1 cellular context compared by ENCODE assay signal in the genomic region with DNA sequence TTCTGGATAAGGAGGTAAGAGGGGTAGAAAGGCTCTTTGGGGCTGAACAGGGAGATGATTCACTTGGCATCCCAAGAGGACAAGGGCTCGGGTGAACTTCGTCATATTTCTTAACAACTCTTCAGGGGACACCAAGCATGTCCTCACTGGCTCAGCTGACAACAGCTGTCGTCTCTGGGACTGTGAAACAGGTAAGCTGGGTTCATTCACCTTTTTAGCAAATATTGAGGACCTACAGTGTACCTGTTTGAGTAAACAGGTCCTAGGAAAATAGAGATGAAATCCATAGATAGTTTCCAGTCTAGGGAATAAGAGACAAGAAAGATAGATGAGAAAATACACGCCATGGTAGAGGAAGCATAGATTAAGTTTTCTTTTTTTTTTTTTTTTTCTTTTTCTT.
TF ChIP-seq lines count a peak whose summit lies in the region.

No MANE protein-coding gene starts in this region.

TF ChIP-seq in WTC11, 78 proteins besides CTCF, POLR2A, EP300 and RAD21 (continued from another document):
- TF ChIP-seq, protein P1, sequence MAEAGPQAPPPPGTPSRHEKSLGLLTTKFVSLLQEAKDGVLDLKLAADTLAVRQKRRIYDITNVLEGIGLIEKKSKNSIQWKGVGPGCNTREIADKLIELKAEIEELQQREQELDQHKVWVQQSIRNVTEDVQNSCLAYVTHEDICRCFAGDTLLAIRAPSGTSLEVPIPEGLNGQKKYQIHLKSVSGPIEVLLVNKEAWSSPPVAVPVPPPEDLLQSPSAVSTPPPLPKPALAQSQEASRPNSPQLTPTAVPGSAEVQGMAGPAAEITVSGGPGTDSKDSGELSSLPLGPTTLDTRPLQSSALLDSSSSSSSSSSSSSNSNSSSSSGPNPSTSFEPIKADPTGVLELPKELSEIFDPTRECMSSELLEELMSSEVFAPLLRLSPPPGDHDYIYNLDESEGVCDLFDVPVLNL (CRISPR knock-in tag; IDR thresholded peaks at IDR 0.05; ENCODE audit: borderline replicate concordance, low read depth) = no peak
- no peak for TF ChIP-seq USF1 (CRISPR knock-in tag; IDR thresholded peaks at IDR 0.05)
- TF ChIP-seq SMAD4 (CRISPR knock-in tag; IDR thresholded peaks at IDR 0.05) = no peak
